ENCODE assay signal across 1 cellular context in the genomic region with DNA sequence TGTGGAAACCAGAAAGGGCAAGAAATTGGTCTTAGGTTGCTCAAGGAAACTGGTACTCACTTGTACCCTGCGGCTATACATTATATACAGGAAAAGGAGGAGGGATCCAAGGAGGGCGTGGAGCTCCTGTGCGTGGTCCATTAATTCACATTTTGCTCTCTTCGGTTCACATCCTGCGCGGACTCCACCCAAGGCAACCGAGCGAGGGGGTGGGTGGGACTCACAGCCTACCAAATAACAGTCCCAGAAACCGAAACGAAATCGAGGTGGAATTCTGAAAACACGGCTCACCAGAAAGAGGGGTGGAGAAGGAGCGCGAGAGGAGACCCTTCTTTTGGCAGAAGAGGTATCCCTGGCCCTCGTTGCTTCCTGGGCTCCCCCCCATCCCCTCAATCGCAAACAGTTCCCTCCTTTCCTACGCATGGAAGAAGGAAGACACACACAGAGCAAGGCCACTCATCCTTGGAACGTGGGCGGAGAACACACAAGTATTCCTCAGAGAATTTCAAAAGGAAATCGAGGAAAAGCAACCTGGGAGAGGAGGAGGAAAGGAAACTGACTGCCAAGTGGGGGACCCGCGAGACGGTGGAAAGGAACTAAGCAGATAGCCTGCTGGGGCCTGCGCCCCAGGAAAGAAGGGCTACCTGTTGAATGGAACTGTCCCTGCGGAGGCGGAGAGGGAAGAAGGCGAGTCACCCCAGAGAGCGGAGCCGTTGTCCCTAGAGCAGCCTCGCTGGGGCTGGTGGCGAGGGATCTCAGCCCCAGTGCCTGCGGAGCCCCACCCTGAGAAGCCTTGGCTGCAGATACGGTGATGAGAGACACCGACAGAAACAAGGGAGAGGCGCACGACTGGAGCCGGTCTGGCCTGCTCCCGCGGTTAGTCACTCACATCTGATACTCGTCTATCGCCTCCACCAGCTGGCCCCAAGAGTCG.
TF ChIP-seq lines count a peak whose summit lies in the region.

No MANE protein-coding gene starts in this region.

TF ChIP-seq in SK-N-SH treated with all-trans-retinoic acid at 6 μM for 48 hours, 23 proteins besides CTCF, POLR2A, EP300 and RAD21 (continued from another document):
- TF ChIP-seq BACH2 (CRISPR knock-in tag; IDR thresholded peaks at IDR 0.05; ENCODE audit: borderline replicate concordance): no peak
- TF ChIP-seq RARB (CRISPR knock-in tag; IDR thresholded peaks at IDR 0.05): no peak
- no peak for TF ChIP-seq ISL1 (CRISPR knock-in tag; IDR thresholded peaks at IDR 0.05)
- TF ChIP-seq TSHZ2 (CRISPR knock-in tag; IDR thresholded peaks at IDR 0.05): no peak
- no peak for TF ChIP-seq ZNF70 (CRISPR knock-in tag; IDR thresholded peaks at IDR 0.05)
- TF ChIP-seq ARNTL (CRISPR knock-in tag; IDR thresholded peaks at IDR 0.05; ENCODE audit: borderline replicate concordance, low read depth): no peak
- TF ChIP-seq ZNF8 (CRISPR knock-in tag; IDR thresholded peaks at IDR 0.05): no peak
- no peak for TF ChIP-seq CSRNP3 (CRISPR knock-in tag; IDR thresholded peaks at IDR 0.05)
- no peak for TF ChIP-seq ZFP3 (CRISPR knock-in tag; IDR thresholded peaks at IDR 0.05)
TF ChIP-seq in SK-N-SH treated with all-trans-retinoic acid at 6 μM for 48 hours: peak in this region for 0.
